Comparison of ENCODE assay signal across 16 cellular contexts in the genomic region with DNA sequence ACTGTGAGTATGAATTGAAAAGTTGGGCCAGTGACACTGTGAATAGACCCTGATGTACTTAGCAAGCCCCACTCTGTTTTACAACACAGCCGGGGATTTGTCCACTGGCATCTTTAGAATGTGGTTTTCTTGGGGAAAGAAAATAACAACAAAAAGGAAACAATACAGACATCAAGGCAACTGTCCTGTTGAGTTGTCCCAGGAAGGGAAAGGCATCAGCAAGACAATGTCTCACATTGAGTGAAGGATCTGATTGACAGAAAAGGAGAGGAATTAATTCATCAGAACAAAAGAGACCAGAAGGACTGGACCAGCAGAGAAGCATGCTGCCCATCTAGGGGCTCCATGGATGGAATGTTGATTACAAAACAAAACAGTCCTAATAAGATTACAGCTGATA.
DNase-seq lines count a peak whose midpoint lies in the region; TF ChIP-seq lines count a peak whose summit lies in the region.
"Had no signal": no experiment of that assay in that cellular context is flagged by ENCODE, and none has a peak within 500 bp of the region (broad histone marks: within the 10 kb centered on the region; RNA-seq: fewer than 3 reads in every experiment).

No MANE protein-coding gene starts in this region.

- no peaks in the 10 kb centered on the region for H3F3A ChIP-seq in MM.1S (ENCODE audit: insufficient read depth, low read length)

- H2BK12ac ChIP-seq in H9 (ENCODE audit: insufficient read length, low read depth, low read length) = no peak overlapping the region

- H3K36me3 ChIP-seq in iPS-20b (ENCODE audit: insufficient read depth, low read depth, low read length) (no peaks in the 10 kb centered on the region), MM.1S (replicated peaks; ENCODE audit: insufficient read depth, low read length) (no peaks in the 10 kb centered on the region)
- H3K36me3 ChIP-seq: BLaER1, HAP-1 had no signal

- H3K23ac ChIP-seq in H9 (ENCODE audit: insufficient read length, low read depth, low read length) = no peak overlapping the region

- no peak overlapping the region for H3K4ac ChIP-seq in H9 (ENCODE audit: low read depth, low read length)

- H3K27me3 ChIP-seq in H9 (ENCODE audit: insufficient read depth, low read length) (no peaks in the 10 kb centered on the region), dorsolateral prefrontal cortex (no peaks in the 10 kb centered on the region), iPS-20b (ENCODE audit: insufficient read depth, low read length) (peaks cover 10% of the 10 kb centered on the region; the same call in 1 of the 2 replicates), MM.1S (replicated peaks; ENCODE audit: insufficient read depth, low read length) (no peaks in the 10 kb centered on the region)
- H3K27me3 ChIP-seq: BLaER1 had no signal

- H3K9ac ChIP-seq in H9 (ENCODE audit: extremely low read depth, insufficient read length, low read length) (no peak overlapping the region), iPS-20b (ENCODE audit: low read depth, low read length) (no peak overlapping the region), MM.1S (ENCODE audit: low read length) (no peak overlapping the region)
- H3K9ac ChIP-seq: BLaER1 had no signal

- no peak overlapping the region for H3K18ac ChIP-seq in H9 (ENCODE audit: insufficient read length, low read depth, low read length)

- peaks cover 6% of the 10 kb centered on the region for H3K27me3 Mint-ChIP-seq in H9 (ENCODE audit: low read depth)

- no peak overlapping the region for H3K56ac ChIP-seq in H9 (ENCODE audit: insufficient read length, low read depth, low read length)

- H4K91ac ChIP-seq in H9 (ENCODE audit: insufficient read length, low read depth, low read length) = no peak overlapping the region

- H2BK5ac ChIP-seq in H9 (ENCODE audit: insufficient read length, low read length) = no peak overlapping the region

- no peak overlapping the region for H2AFZ ChIP-seq in H9 (ENCODE audit: low read length)
- H2AFZ ChIP-seq in MM.1S (ENCODE audit: low read length) = no peak overlapping the region

- H3K4me3 ChIP-seq in dorsolateral prefrontal cortex (no peak overlapping the region), iPS-20b (ENCODE audit: low read length) (peak overlapping the region; percentile 23; the same call in 1 of the 2 replicates), MM.1S (ENCODE audit: low read length) (no peak overlapping the region)
- H3K4me3 ChIP-seq: BLaER1, HAP-1 had no signal

- H3K27ac Mint-ChIP-seq in H9 = peak overlapping the region in 2 of 3 experiments; percentile 6 to 68; a peak in 2 of 7 replicates
- H3K27ac Mint-ChIP-seq: CD4-positive, alpha-beta memory T cell had no signal

- peaks cover 38 to 45% of the 10 kb centered on the region in 2 experiments for H3K4me1 Mint-ChIP-seq in H9
- H3K4me1 Mint-ChIP-seq: CD4-positive, alpha-beta memory T cell had no signal

- no peak overlapping the region for H2BK15ac ChIP-seq in H9 (ENCODE audit: low read depth, low read length)

- H3K79me2 ChIP-seq in H9 (ENCODE audit: insufficient read depth, low read length) (no peaks in the 10 kb centered on the region), MM.1S (ENCODE audit: low read length) (no peaks in the 10 kb centered on the region)

- no peak overlapping the region for H2AK5ac ChIP-seq in H9 (ENCODE audit: insufficient read length, low read length)

- TF ChIP-seq CTCF in H9 (conservative IDR thresholded peaks at IDR 0.05) (no peak), dorsolateral prefrontal cortex (IDR thresholded peaks at IDR 0.05 in 54 of 56, conservative IDR thresholded peaks at IDR 0.05 in 2 of 56; ENCODE audit: low read depth in 1 of 56, partially characterized antibody in 56 of 56) (no peak), MM.1S (IDR thresholded peaks at IDR 0.05; ENCODE audit: low read length) (no peak)

- H4K5ac ChIP-seq in H9 (ENCODE audit: insufficient read length, low read depth, low read length) = no peak overlapping the region

- H3T11ph ChIP-seq in H9 (ENCODE audit: low read length) = no peak overlapping the region

- no peaks in the 10 kb centered on the region for H3K9me3 ChIP-seq in H9 (ENCODE audit: control insufficient read depth, low read depth, low read length)
- H3K9me3 ChIP-seq in iPS-20b (ENCODE audit: insufficient read depth, low read depth, low read length) = no peaks in the 10 kb centered on the region
- H3K9me3 ChIP-seq in MM.1S (replicated peaks; ENCODE audit: insufficient read depth, low read length) = no peaks in the 10 kb centered on the region
- H3K9me3 ChIP-seq: BLaER1, HAP-1 had no signal

- H3K9me2 ChIP-seq in MM.1S (replicated peaks; ENCODE audit: insufficient read depth, low read length) = no peaks in the 10 kb centered on the region

- WGBS in H9 (ENCODE audit: extremely low coverage, insufficient read length, low lambda C conversion rate) = no CpG with 5 or more reads among the region's 1 CpG

- H3K79me1 ChIP-seq in H9 (ENCODE audit: insufficient read depth, low read depth, low read length, poor library complexity, severe bottlenecking) = no peaks in the 10 kb centered on the region

- H3K4me1 ChIP-seq in H9 (ENCODE audit: insufficient read depth, low read length) = peaks cover 5% of the 10 kb centered on the region; the same call in 1 of the 2 replicates
- H3K4me1 ChIP-seq in iPS-20b (ENCODE audit: insufficient read depth, low read length) = peaks cover 32% of the 10 kb centered on the region
- H3K4me1 ChIP-seq in MM.1S (ENCODE audit: low read length) = no peaks in the 10 kb centered on the region
- H3K4me1 ChIP-seq: BLaER1, HAP-1 had no signal

- intact Hi-C loops in dorsolateral prefrontal cortex (cut with DNase I) = loop anchor here in 1 of 2 donors (5.0 kb wide), 1 partner anchor 44 kb away; no protein-coding TSS in a partner anchor

- H2BK20ac ChIP-seq in H9 (ENCODE audit: low read depth, low read length, poor library complexity, severe bottlenecking) = no peak overlapping the region

- H4K8ac ChIP-seq in H9 (replicated peaks; ENCODE audit: insufficient read length, low read depth, low read length) = no peak overlapping the region

- no peak overlapping the region for H2BK120ac ChIP-seq in H9 (ENCODE audit: low read depth, low read length, poor library complexity, severe bottlenecking)

- DNase-seq in H9 (no peak), dorsolateral prefrontal cortex (no peak), pons (ENCODE audit: low spot score) (peak; percentile 81), SHP77 (lab: John Stamatoyannopoulos, UW) (no peak), MM.1S (no peak), NCI-H1417 (lab: John Stamatoyannopoulos, UW) (no peak)
- DNase-seq: CD4-positive, alpha-beta memory T cell; DMS153; KBM-7; NCI-H1105 treated with DMSO at 0.1 percent for 48 hours; NCI-H1694 treated with DMSO at 0.1 percent for 48 hours; OCI-M1; Right ventricle myocardium superior had no signal

- no peaks in the 10 kb centered on the region for H3K9me3 Mint-ChIP-seq in H9

- H4K20me1 ChIP-seq in H9 (ENCODE audit: control insufficient read depth, insufficient read depth, insufficient read length) (no peaks in the 10 kb centered on the region), MM.1S (ENCODE audit: insufficient read depth, low read length) (no peaks in the 10 kb centered on the region)
- H4K20me1 ChIP-seq: BLaER1 had no signal

- H3K4me3 Mint-ChIP-seq in H9 = peak overlapping the region in 1 of 2 experiments; percentile 8; a peak in 1 of 5 replicates
- H3K4me3 Mint-ChIP-seq: CD4-positive, alpha-beta memory T cell had no signal

- no peaks in the 10 kb centered on the region for H3K23me2 ChIP-seq in H9 (ENCODE audit: insufficient read length, low read depth, low read length, poor library complexity, severe bottlenecking)

- peaks cover 0 to 5% (median 3%) of the 10 kb centered on the region in 3 experiments; a peak in 2 of 7 replicates for H3K36me3 Mint-ChIP-seq in H9 (ENCODE audit: insufficient read depth in 1 of 3, low read depth in 3 of 3)
- H3K36me3 Mint-ChIP-seq: CD4-positive, alpha-beta memory T cell had no signal

- H3K14ac ChIP-seq in H9 (ENCODE audit: insufficient read depth, low read length) = no peak overlapping the region

- H3K27ac ChIP-seq in H9 (ENCODE audit: insufficient read length, low read depth, low read length) = no peak overlapping the region
- peak overlapping the region in 38 of 59 donors; percentile 1 to 72 (median 40) for H3K27ac ChIP-seq in dorsolateral prefrontal cortex
- no peak overlapping the region for H3K27ac ChIP-seq in iPS-20b (ENCODE audit: low read length)
- H3K27ac ChIP-seq in MM.1S (ENCODE audit: low read length) = no peak overlapping the region
- H3K27ac ChIP-seq: BLaER1 had no signal

- H3K4me2 ChIP-seq in H9 (ENCODE audit: insufficient read depth, insufficient read length, low read length) = peak overlapping the region; percentile 14
- no peak overlapping the region for H3K4me2 ChIP-seq in MM.1S (ENCODE audit: low read depth, low read length)
- H3K4me2 ChIP-seq: BLaER1 had no signal

Comparison
In these comparisons a context has a peak if more than half of its experiments do, and no peak if none do; other contexts are left out.
1. H3K27ac ChIP-seq: peak in dorsolateral prefrontal cortex (38 of 59); none in H9 (single experiment), iPS-20b (single experiment) and MM.1S (single experiment).